1 cellular context compared by ENCODE assay signal in the genomic region with DNA sequence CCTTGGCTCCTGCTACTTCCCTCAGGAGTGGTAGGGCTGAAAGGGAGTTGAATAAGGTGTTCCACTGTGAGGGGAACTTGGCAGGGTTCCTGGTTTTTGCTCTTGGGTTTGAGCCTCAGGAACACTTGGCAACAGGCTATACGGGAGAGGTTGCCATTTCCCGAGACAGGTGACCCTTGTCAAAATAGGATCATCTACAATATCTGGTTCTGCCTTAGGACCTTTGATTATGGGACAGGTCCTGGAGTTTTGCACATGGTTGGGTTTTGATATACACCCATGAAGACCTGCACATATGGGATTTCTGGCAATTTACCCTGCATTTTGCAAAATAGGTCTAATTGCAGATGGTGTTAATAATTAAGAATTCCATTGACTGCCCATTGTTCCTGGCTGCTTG.
TF ChIP-seq lines count a peak whose summit lies in the region.

No MANE protein-coding gene starts in this region.

TF ChIP-seq in K562, 482 proteins besides CTCF, POLR2A, EP300 and RAD21:
- 0 out of 2 replicates have a peak, but pooled peaks have one; percentile 10 for TF ChIP-seq NFIC (IDR thresholded peaks at IDR 0.05)
- peak; percentile 53; the same call in 1 of the 2 replicates for TF ChIP-seq POLR2AphosphoS5 (IDR thresholded peaks at IDR 0.05; ENCODE audit: control insufficient read depth, insufficient read depth, low read depth, low read length)
- TF ChIP-seq CREB1 (IDR thresholded peaks at IDR 0.05): no peak
- TF ChIP-seq CREB1 (CRISPR knock-in tag; IDR thresholded peaks at IDR 0.05): no peak
- TF ChIP-seq POLR2AphosphoS2 (IDR thresholded peaks at IDR 0.05; ENCODE audit: low read length): peak; percentile 23; the same call in 1 of the 2 replicates
- TF ChIP-seq ZFP36 (IDR thresholded peaks at IDR 0.05; ENCODE audit: low read depth, low read length, partially characterized antibody): no peak
- no peak for TF ChIP-seq RBM34 (IDR thresholded peaks at IDR 0.05; ENCODE audit: borderline replicate concordance, insufficient read depth, low read length)
- TF ChIP-seq SETDB1 (IDR thresholded peaks at IDR 0.05; ENCODE audit: low read length): no peak
- TF ChIP-seq SMARCA5 (IDR thresholded peaks at IDR 0.05): no peak
- peak; percentile 13 for TF ChIP-seq POLR2B (IDR thresholded peaks at IDR 0.05; ENCODE audit: low read depth, partially characterized antibody)
- TF ChIP-seq EZH2 (IDR thresholded peaks at IDR 0.05; ENCODE audit: borderline replicate concordance, low read depth, low read length): no peak
- TF ChIP-seq FOXK1 (CRISPR knock-in tag; IDR thresholded peaks at IDR 0.05; ENCODE audit: borderline replicate concordance): no peak
- TF ChIP-seq MCM2 (IDR thresholded peaks at IDR 0.05; ENCODE audit: low read depth): no peak
- 0 out of 2 replicates have a peak, but pooled peaks have one; percentile 17 for TF ChIP-seq ILF3 (IDR thresholded peaks at IDR 0.05; ENCODE audit: borderline replicate concordance)
